In the genomic region with DNA sequence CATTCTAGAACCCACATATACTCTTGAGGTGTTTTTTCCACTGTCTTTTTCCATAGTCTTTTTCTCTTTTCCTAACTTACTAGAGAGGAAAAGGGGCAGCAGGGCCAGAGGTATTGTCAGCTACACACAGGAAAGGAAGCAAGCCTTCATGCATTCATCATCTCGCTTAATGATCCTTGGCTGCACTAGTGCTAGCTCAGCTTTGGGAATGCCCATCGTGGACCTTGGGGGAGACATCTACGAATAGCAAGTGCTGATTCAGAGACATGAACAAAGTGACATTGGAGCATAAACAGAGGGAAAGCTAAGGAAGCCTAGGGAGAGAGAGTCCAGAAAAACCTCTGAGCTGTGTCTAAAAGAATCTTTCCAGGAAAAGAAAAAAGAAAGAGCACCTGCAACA, we compare ENCODE assay signal across 23 cellular contexts.
"Had no signal": no experiment of that assay in that cellular context is flagged by ENCODE, and none has a peak within 500 bp of the region (broad histone marks: within the 10 kb centered on the region; RNA-seq: fewer than 3 reads in every experiment).

No MANE protein-coding gene starts in this region.

- H3K4me3 ChIP-seq: cardiac muscle cell, SJCRH30 had no signal

- H3K4me1 Mint-ChIP-seq: activated naive CD4-positive, alpha-beta T cell treated with anti-CD3 and anti-CD28 coated beads, Interleukin-2, amount 10 ng/mL, durations not matched to agents 7 days and 5 days; activated naive CD8-positive, alpha-beta T cell treated with anti-CD3 and anti-CD28 coated beads for 36 hours had no signal

- H3K27me3 Mint-ChIP-seq: activated CD8-positive, alpha-beta T cell treated with anti-CD3 and anti-CD28 coated beads for 36 hours; activated naive CD4-positive, alpha-beta T cell treated with anti-CD3 and anti-CD28 coated beads, Interleukin-2, amount 10 ng/mL, durations not matched to agents 7 days and 5 days; activated naive CD8-positive, alpha-beta T cell treated with anti-CD3 and anti-CD28 coated beads for 36 hours had no signal

- H3K36me3 ChIP-seq: brain microvascular endothelial cell, cardiac muscle cell, SJCRH30, WERI-Rb-1 had no signal

- H3K27ac Mint-ChIP-seq: activated CD8-positive, alpha-beta T cell treated with anti-CD3 and anti-CD28 coated beads for 36 hours; activated naive CD4-positive, alpha-beta T cell treated with anti-CD3 and anti-CD28 coated beads, Interleukin-2, amount 10 ng/mL, durations not matched to agents 7 days and 5 days; activated naive CD8-positive, alpha-beta T cell treated with anti-CD3 and anti-CD28 coated beads for 36 hours; activated T-cell treated with anti-CD3 and anti-CD28 coated beads, Interleukin-2, amount 50 U/mL, for 72 hours; activated T-helper 2 cell treated with anti-CD3 and anti-CD28 coated beads, Interferon-gamma antibody, Interleukin-2, Interleukin-4, amounts not matched to agents 10 μg/mL and 5 μg/mL and 100 μg/mL, durations not matched to agents 14 hours and 24 hours and 36 hours had no signal

- DNase-seq: activated CD4-positive, alpha-beta T cell treated with anti-CD3 and anti-CD28 coated beads for 4 hours; activated CD8-positive, alpha-beta memory T cell treated with anti-CD3 and anti-CD28 coated beads, Interleukin-2, amount 50 U/mL, for 4 hours; activated CD8-positive, alpha-beta T cell treated with anti-CD3 and anti-CD28 coated beads for 36 hours; activated gamma-delta T cell treated with Interleukin-2 at 50 U/mL for 16 hours; activated naive CD4-positive, alpha-beta T cell treated with anti-CD3 and anti-CD28 coated beads, Interleukin-2, amount 10 ng/mL, durations not matched to agents 7 days and 5 days; activated naive CD8-positive, alpha-beta T cell treated with anti-CD3 and anti-CD28 coated beads for 36 hours; activated T-cell treated with anti-CD3 and anti-CD28 coated beads, Interleukin-2, amount 50 U/mL, for 72 hours; brain microvascular endothelial cell; NCI-H1105; NCI-H1436; NCI-H1694 treated with DMSO at 0.1 percent for 48 hours; NCI-H2029 treated with DMSO at 0.1 percent for 48 hours; NCI-H2227 treated with DMSO at 0.1 percent for 48 hours; NCI-H446 treated with DMSO at 0.1 percent for 48 hours; NCI-H524 treated with DMSO at 0.1 percent for 48 hours; NCI-H774; RPMI8226; SJCRH30; SK-N-SH; T-helper 1 cell; WERI-Rb-1 had no signal

- H3K9me3 ChIP-seq: SJCRH30, SK-N-SH had no signal

- H3K27me3 ChIP-seq: brain microvascular endothelial cell, cardiac muscle cell, SJCRH30 had no signal

- H3K4me3 Mint-ChIP-seq: activated CD8-positive, alpha-beta T cell treated with anti-CD3 and anti-CD28 coated beads for 36 hours; activated naive CD4-positive, alpha-beta T cell treated with anti-CD3 and anti-CD28 coated beads, Interleukin-2, amount 10 ng/mL, durations not matched to agents 7 days and 5 days; activated naive CD8-positive, alpha-beta T cell treated with anti-CD3 and anti-CD28 coated beads for 36 hours; activated T-cell treated with anti-CD3 and anti-CD28 coated beads, Interleukin-2, amount 50 U/mL, for 72 hours had no signal

- H3K36me3 Mint-ChIP-seq: activated naive CD4-positive, alpha-beta T cell treated with anti-CD3 and anti-CD28 coated beads, Interleukin-2, amount 10 ng/mL, durations not matched to agents 7 days and 5 days; activated naive CD8-positive, alpha-beta T cell treated with anti-CD3 and anti-CD28 coated beads for 36 hours had no signal
